In the genomic region with DNA sequence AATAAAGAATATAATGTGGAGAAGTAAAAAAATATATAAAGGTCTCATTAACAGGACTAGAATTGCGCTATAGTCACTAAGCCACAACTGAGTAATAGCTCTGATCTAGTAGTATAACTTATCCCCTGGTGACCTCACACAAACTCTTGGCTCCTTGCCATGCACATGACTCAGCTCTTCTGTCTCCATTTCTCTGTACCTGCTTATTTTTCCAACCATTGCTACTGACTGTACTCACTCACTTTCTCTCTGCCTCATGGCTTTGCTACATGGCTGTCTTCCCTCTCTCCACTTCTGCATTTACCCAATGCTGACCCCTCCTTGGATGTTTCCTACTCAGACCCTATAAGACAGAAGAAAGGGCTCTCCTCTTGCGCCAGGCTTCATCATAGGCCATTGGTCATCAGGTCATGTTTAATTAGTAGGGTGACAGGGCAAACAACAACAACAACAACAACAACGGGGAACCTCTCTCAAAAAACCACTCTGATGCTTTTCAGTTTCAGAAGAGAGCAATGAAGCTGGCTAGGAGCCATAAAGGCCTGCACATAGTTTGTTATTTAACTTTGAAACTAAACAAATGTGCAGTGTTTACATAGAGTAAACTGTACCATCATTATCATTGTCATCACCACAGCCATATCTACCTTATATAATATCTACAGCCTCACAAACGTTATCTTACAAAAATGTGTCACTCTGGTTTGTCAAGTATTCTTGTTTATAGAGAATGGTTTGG, we compare ENCODE assay signal across 8 cellular contexts. TPM values are rescaled to one million over a fixed set of nuclear protein-coding genes. Genes with fewer than 3 reads are reported as not detected.
DNase-seq lines count a peak whose midpoint lies in the region; ATAC-seq and TF ChIP-seq lines count a peak whose summit lies in the region.

No MANE protein-coding gene starts in this region.

- no peak overlapping the region for H3K4me3 ChIP-seq in gastroesophageal sphincter

- TF ChIP-seq POLR2A in gastroesophageal sphincter (IDR thresholded peaks at IDR 0.05): no peak

- ATAC-seq in GM18502 (IDR thresholded peaks at IDR 0.05; ENCODE audit: poor library complexity, unreplicated experiment) (peak; percentile 60), gastroesophageal sphincter (peak; percentile 65), GM21786 (IDR thresholded peaks at IDR 0.05; ENCODE audit: unreplicated experiment) (no peak), GM18867 (IDR thresholded peaks at IDR 0.05; ENCODE audit: unreplicated experiment) (no peak), GM21723 (IDR thresholded peaks at IDR 0.05; ENCODE audit: unreplicated experiment) (no peak)

- H3K4me1 ChIP-seq in gastroesophageal sphincter: peaks cover 0 to 48% (median 7%) of the 10 kb centered on the region in 3 donors

- 56 to 69% methylated on average over 1 to 3 of the region's 4 CpGs for WGBS in gastroesophageal sphincter (ENCODE audit: low coverage in 1 of 2), 2 donors

- no peaks in the 10 kb centered on the region for H3K27me3 ChIP-seq in gastroesophageal sphincter

- no peak for TF ChIP-seq CTCF in gastroesophageal sphincter (IDR thresholded peaks at IDR 0.05)

- no peaks in the 10 kb centered on the region for H3K36me3 ChIP-seq in gastroesophageal sphincter

- H3K27ac ChIP-seq in gastroesophageal sphincter: peak overlapping the region in 3 of 4 donors; percentile 20 to 61 (median 47)

- DNase-seq in NCI-H1436 (lab: John Stamatoyannopoulos, UW): peak; percentile 17
- DNase-seq in activated CD8-positive, alpha-beta memory T cell treated with anti-CD3 and anti-CD28 coated beads for 48 hours (ENCODE audit: low read depth in 2 of 3, low spot score in 2 of 3): peak in 2 of 3 experiments; percentile 13 to 55
- peak; percentile 56 to 78 (median 71) for DNase-seq in stimulated activated CD4-positive, alpha-beta T cell treated with anti-CD3 and anti-CD28 coated beads, TNF-alpha, amount 100 ng/mL, for 48 hours (ENCODE audit: low read depth in 3 of 3)

- no peak for TF ChIP-seq EP300 in gastroesophageal sphincter (IDR thresholded peaks at IDR 0.05)

- H3K9me3 ChIP-seq in gastroesophageal sphincter: no peaks in the 10 kb centered on the region

RNA-seq across cellular contexts. Expression of gene KRAS, which starts 25.6 kb away (rescaled TPM):
- total RNA-seq in gastroesophageal sphincter: 10 to 100 TPM; 31.8 to 35.6 (median 33.0) TPM

Comparison
In these comparisons a context has a peak if more than half of its experiments do, and no peak if none do; other contexts are left out.
1. ATAC-seq: peak in GM18502 (single experiment) and gastroesophageal sphincter (single experiment); none in GM21786 (single experiment), GM18867 (single experiment) and GM21723 (single experiment).
2. DNase-seq: peak in every context shown above with its lines; median percentile 71 in stimulated activated CD4-positive, alpha-beta T cell treated with anti-CD3 and anti-CD28 coated beads, TNF-alpha, amount 100 ng/mL, for 48 hours; 34 in activated CD8-positive, alpha-beta memory T cell treated with anti-CD3 and anti-CD28 coated beads for 48 hours; 17 in NCI-H1436.